13 cellular contexts compared by ENCODE assay signal in genomic region chr17:31295489-31295871, GRCh38.
DNase-seq lines count a peak whose midpoint lies in the region; ATAC-seq lines count a peak whose summit lies in the region.
"Had no signal": no experiment of that assay in that cellular context is flagged by ENCODE, and none has a peak within 500 bp of the region (broad histone marks: within the 10 kb centered on the region; RNA-seq: fewer than 3 reads in every experiment).

No MANE protein-coding gene starts in this region.

- peak overlapping the region; percentile 95 for H3K27ac ChIP-seq in angular gyrus (ENCODE audit: low read depth, low read length)
- H3K27ac ChIP-seq in caudate nucleus (ENCODE audit: low read depth, low read length): peak overlapping the region; percentile 95

- DNase-seq in caudate nucleus (lab: John Stamatoyannopoulos, UW) (no peak), inferior parietal cortex (ENCODE audit: extremely low spot score) (peak; percentile 51), superior temporal gyrus (ENCODE audit: extremely low spot score) (peak; percentile 78), DMS114 treated with DMSO at 0.1 percent for 48 hours (lab: John Stamatoyannopoulos, UW; ENCODE audit: unreplicated experiment) (no peak), NCI-H187 (lab: John Stamatoyannopoulos, UW) (no peak)
- no peak for DNase-seq in activated CD4-positive, alpha-beta T cell treated with anti-CD3 and anti-CD28 coated beads, Interleukin-2, amount 50 U/mL, for 1 hour
- DNase-seq: Caco-2; CD8-positive, alpha-beta memory T cell; H7; IMR-90 had no signal

- no peak for ATAC-seq in GM19452 (IDR thresholded peaks at IDR 0.05; ENCODE audit: unreplicated experiment)
- ATAC-seq: GM23338 had no signal

Comparison
In these comparisons a context has a peak if more than half of its experiments do, and no peak if none do; other contexts are left out.
1. DNase-seq: peak in inferior parietal cortex (single experiment) and superior temporal gyrus (single experiment); none in caudate nucleus (0 of 61), activated CD4-positive, alpha-beta T cell treated with anti-CD3 and anti-CD28 coated beads, Interleukin-2, amount 50 U/mL, for 1 hour (single experiment), DMS114 treated with DMSO at 0.1 percent for 48 hours (single experiment) and NCI-H187 (0 of 2).